In the genomic region with DNA sequence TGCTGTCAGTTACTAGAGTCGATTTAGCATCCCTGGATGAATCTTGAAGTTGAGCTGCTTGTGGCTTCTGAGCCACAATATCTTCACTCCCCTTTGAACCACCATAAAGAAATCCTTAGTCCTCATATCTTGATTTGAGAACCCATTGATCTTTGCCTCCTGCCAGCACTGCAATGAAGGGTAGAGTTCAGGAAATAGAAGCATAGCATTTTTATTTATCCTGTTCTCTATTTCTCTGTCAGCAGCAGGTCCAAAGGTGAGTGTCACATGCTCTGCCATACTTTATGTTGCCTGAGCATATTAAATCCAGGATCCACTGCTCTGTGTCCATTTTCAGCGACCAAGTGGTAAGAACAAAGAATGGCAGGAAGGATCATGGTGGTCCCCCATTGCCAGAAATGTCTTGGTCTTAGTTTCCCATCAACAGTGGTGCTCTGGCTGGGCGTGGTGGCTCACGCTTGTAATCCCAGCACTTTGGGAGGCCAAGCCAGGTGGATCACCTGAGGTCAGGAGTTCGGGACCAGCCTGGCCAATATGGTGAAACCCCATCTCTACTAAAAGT, we compare ENCODE assay signal across 16 cellular contexts.
A peak's percentile ranks its signal among the peaks of the same experiment; 100 is the strongest.
DNase-seq lines count a peak whose midpoint lies in the region; ATAC-seq, FAIRE-seq and TF ChIP-seq lines count a peak whose summit lies in the region.
"Had no signal": no experiment of that assay in that cellular context is flagged by ENCODE, and none has a peak within 500 bp of the region (broad histone marks: within the 10 kb centered on the region; RNA-seq: fewer than 3 reads in every experiment).

No MANE protein-coding gene starts in this region.

- TF ChIP-seq RAD21 in liver (IDR thresholded peaks at IDR 0.05), result peak in 1 of 2 donors; percentile 12

- no peaks in the 10 kb centered on the region for H3K27me3 ChIP-seq in liver (ENCODE audit: control insufficient read depth in 4 of 4, insufficient read depth in 4 of 4, low read length in 3 of 4)
- no peaks in the 10 kb centered on the region for H3K27me3 ChIP-seq in muscle layer of duodenum (ENCODE audit: low read depth, low read length)
- no peaks in the 10 kb centered on the region for H3K27me3 ChIP-seq in pancreas
- no peaks in the 10 kb centered on the region for H3K27me3 ChIP-seq in esophagus squamous epithelium

- 82% methylated on average over 5 of the region's 5 CpGs for WGBS in liver
- 80 to 82% methylated on average over 5 of the region's 5 CpGs for WGBS in pancreas, 2 donors
- WGBS in esophagus squamous epithelium, 2 donors, result 53 to 67% methylated on average over 3 to 4 of the region's 5 CpGs

- TF ChIP-seq CTCF in liver (IDR thresholded peaks at IDR 0.05; ENCODE audit: low read depth, low read length, missing input control) (no peak), pancreas (IDR thresholded peaks at IDR 0.05) (no peak), esophagus squamous epithelium (IDR thresholded peaks at IDR 0.05) (no peak)

- H3K27ac ChIP-seq in epithelial cell of prostate, result peak overlapping the region; percentile 84
- H3K27ac ChIP-seq in liver (ENCODE audit: low read depth in 1 of 2, low read length in 2 of 2), result no peak overlapping the region
- H3K27ac ChIP-seq in muscle layer of duodenum (ENCODE audit: low read length), result peak overlapping the region; percentile 67
- H3K27ac ChIP-seq in pancreas, result no peak overlapping the region
- no peak overlapping the region for H3K27ac ChIP-seq in esophagus squamous epithelium

- FAIRE-seq in pancreas (lab: Jason Lieb, UNC), result no peak
- FAIRE-seq: A204.1, H1 had no signal

- no peaks in the 10 kb centered on the region for H3K4me1 Mint-ChIP-seq in activated CD4-positive, alpha-beta T cell treated with anti-CD3 and anti-CD28 coated beads, Interleukin-2, amount 10 ng/mL, durations not matched to agents 24 days and 14 days
- H3K4me1 Mint-ChIP-seq: B cell had no signal

- H3K36me3 ChIP-seq in liver (ENCODE audit: control insufficient read depth in 4 of 4, insufficient read depth in 3 of 4, low read depth in 1 of 4, low read length in 3 of 4), result no peaks in the 10 kb centered on the region
- H3K36me3 ChIP-seq in muscle layer of duodenum (ENCODE audit: control insufficient read depth in 1 of 2, insufficient read depth in 2 of 2, low read length in 2 of 2), result no peaks in the 10 kb centered on the region
- H3K36me3 ChIP-seq in pancreas, result no peaks in the 10 kb centered on the region
- H3K36me3 ChIP-seq in esophagus squamous epithelium, result peaks cover 0 to 3% (median 0%) of the 10 kb centered on the region in 3 donors
- H3K36me3 ChIP-seq: HAP-1 had no signal

- DNase-seq in LoVo (ENCODE audit: low spot score) (peak; percentile 23), epithelial cell of prostate (ENCODE audit: low read depth, low spot score) (no peak), NCI-H69 (lab: John Stamatoyannopoulos, UW) (no peak), pancreas (no peak), esophagus squamous epithelium (lab: John Stamatoyannopoulos, UW) (no peak)
- DNase-seq in activated CD4-positive, alpha-beta T cell treated with anti-CD3 and anti-CD28 coated beads, Interleukin-2, amount 10 ng/mL, durations not matched to agents 24 days and 14 days, result no peak
- DNase-seq: C1 segment of cervical spinal cord; Calu3; CD4-positive, alpha-beta T cell; DMS 273 treated with DMSO at 0.1 percent for 48 hours had no signal

- no peak for ATAC-seq in pancreas

- no peak for TF ChIP-seq POLR2A in esophagus squamous epithelium (IDR thresholded peaks at IDR 0.05)

- no peak overlapping the region for H3K4me3 Mint-ChIP-seq in activated CD4-positive, alpha-beta T cell treated with anti-CD3 and anti-CD28 coated beads, Interleukin-2, amount 10 ng/mL, durations not matched to agents 24 days and 14 days
- H3K4me3 Mint-ChIP-seq: B cell; CD4-positive, alpha-beta T cell had no signal

- intact Hi-C loops in activated CD4-positive, alpha-beta T cell treated with anti-CD3 and anti-CD28 coated beads, Interleukin-2, amount 10 ng/mL, durations not matched to agents 24 days and 14 days (cut with micrococcal nuclease), result no loop called here
- intact Hi-C loops in pancreas (cut with DNase I), result no loop called here
- intact Hi-C loops in esophagus squamous epithelium (cut with DNase I), result no loop called here

- H3K9me3 ChIP-seq in liver (ENCODE audit: control insufficient read depth in 4 of 4, low read length in 3 of 4) (no peaks in the 10 kb centered on the region), muscle layer of duodenum (ENCODE audit: control insufficient read depth in 1 of 2, low read length in 2 of 2) (no peaks in the 10 kb centered on the region), pancreas (no peaks in the 10 kb centered on the region), esophagus squamous epithelium (no peaks in the 10 kb centered on the region)
- H3K9me3 ChIP-seq: HAP-1 had no signal

- H3K4me3 ChIP-seq in liver (ENCODE audit: low read depth in 1 of 3, low read length in 3 of 3), result no peak overlapping the region
- H3K4me3 ChIP-seq in muscle layer of duodenum (ENCODE audit: low read depth in 1 of 2, low read length in 2 of 2), result no peak overlapping the region
- H3K4me3 ChIP-seq in pancreas, result no peak overlapping the region
- no peak overlapping the region for H3K4me3 ChIP-seq in esophagus squamous epithelium
- H3K4me3 ChIP-seq: HAP-1 had no signal

- peaks cover 6% of the 10 kb centered on the region for H3K27me3 Mint-ChIP-seq in activated CD4-positive, alpha-beta T cell treated with anti-CD3 and anti-CD28 coated beads, Interleukin-2, amount 10 ng/mL, durations not matched to agents 24 days and 14 days

- no peaks in the 10 kb centered on the region for H3K9me3 Mint-ChIP-seq in activated CD4-positive, alpha-beta T cell treated with anti-CD3 and anti-CD28 coated beads, Interleukin-2, amount 10 ng/mL, durations not matched to agents 24 days and 14 days
- H3K9me3 Mint-ChIP-seq: CD4-positive, alpha-beta T cell had no signal

- H3K4me1 ChIP-seq in liver (ENCODE audit: control insufficient read depth in 4 of 4, insufficient read depth in 4 of 4, low read length in 3 of 4) (peaks cover 0 to 7% (median 0%) of the 10 kb centered on the region in 4 donors), muscle layer of duodenum (ENCODE audit: control insufficient read depth in 1 of 2, insufficient read depth in 2 of 2, low read length in 2 of 2) (no peaks in the 10 kb centered on the region), pancreas (no peaks in the 10 kb centered on the region), esophagus squamous epithelium (peaks cover 0 to 38% (median 18%) of the 10 kb centered on the region in 3 donors)
- H3K4me1 ChIP-seq: HAP-1 had no signal

- H3K9ac ChIP-seq in liver (ENCODE audit: low read depth in 1 of 2, low read length in 2 of 2), result no peak overlapping the region

- H3K36me3 Mint-ChIP-seq in activated CD4-positive, alpha-beta T cell treated with anti-CD3 and anti-CD28 coated beads, Interleukin-2, amount 10 ng/mL, durations not matched to agents 24 days and 14 days (ENCODE audit: low read depth), result no peaks in the 10 kb centered on the region

- H3K27ac Mint-ChIP-seq in activated CD4-positive, alpha-beta T cell treated with anti-CD3 and anti-CD28 coated beads, Interleukin-2, amount 10 ng/mL, durations not matched to agents 24 days and 14 days, result no peak overlapping the region
- H3K27ac Mint-ChIP-seq: B cell; CD4-positive, alpha-beta T cell had no signal

TF ChIP-seq in liver, 16 proteins besides CTCF, POLR2A, EP300 and RAD21:
- TF ChIP-seq, protein P1, sequence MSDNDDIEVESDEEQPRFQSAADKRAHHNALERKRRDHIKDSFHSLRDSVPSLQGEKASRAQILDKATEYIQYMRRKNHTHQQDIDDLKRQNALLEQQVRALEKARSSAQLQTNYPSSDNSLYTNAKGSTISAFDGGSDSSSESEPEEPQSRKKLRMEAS (IDR thresholded peaks at IDR 0.05), result no peak
- TF ChIP-seq SP1 (IDR thresholded peaks at IDR 0.05) (peak; percentile 54), FOXA2 (IDR thresholded peaks at IDR 0.05) (no peak), RXRA (IDR thresholded peaks at IDR 0.05) (peak in 1 of 2 donors; percentile 47), HNF4A (conservative IDR thresholded peaks at IDR 0.05) (peak; percentile 70 to 75)
- TF ChIP-seq, protein P2, sequence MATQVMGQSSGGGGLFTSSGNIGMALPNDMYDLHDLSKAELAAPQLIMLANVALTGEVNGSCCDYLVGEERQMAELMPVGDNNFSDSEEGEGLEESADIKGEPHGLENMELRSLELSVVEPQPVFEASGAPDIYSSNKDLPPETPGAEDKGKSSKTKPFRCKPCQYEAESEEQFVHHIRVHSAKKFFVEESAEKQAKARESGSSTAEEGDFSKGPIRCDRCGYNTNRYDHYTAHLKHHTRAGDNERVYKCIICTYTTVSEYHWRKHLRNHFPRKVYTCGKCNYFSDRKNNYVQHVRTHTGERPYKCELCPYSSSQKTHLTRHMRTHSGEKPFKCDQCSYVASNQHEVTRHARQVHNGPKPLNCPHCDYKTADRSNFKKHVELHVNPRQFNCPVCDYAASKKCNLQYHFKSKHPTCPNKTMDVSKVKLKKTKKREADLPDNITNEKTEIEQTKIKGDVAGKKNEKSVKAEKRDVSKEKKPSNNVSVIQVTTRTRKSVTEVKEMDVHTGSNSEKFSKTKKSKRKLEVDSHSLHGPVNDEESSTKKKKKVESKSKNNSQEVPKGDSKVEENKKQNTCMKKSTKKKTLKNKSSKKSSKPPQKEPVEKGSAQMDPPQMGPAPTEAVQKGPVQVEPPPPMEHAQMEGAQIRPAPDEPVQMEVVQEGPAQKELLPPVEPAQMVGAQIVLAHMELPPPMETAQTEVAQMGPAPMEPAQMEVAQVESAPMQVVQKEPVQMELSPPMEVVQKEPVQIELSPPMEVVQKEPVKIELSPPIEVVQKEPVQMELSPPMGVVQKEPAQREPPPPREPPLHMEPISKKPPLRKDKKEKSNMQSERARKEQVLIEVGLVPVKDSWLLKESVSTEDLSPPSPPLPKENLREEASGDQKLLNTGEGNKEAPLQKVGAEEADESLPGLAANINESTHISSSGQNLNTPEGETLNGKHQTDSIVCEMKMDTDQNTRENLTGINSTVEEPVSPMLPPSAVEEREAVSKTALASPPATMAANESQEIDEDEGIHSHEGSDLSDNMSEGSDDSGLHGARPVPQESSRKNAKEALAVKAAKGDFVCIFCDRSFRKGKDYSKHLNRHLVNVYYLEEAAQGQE (IDR thresholded peaks at IDR 0.05), result no peak

Comparison
In these comparisons a context has a peak if more than half of its experiments do, and no peak if none do; other contexts are left out.
1. H3K27ac ChIP-seq: peak in epithelial cell of prostate (single experiment) and muscle layer of duodenum (single experiment); none in liver (0 of 2), pancreas (0 of 4) and esophagus squamous epithelium (0 of 4).